Comparison of ENCODE assay signal across 1 cellular context in genomic region chr12:46523863-46524770, GRCh38.
TF ChIP-seq lines count a peak whose summit lies in the region.

No MANE protein-coding gene starts in this region.

TF ChIP-seq in K562, 482 proteins besides CTCF, POLR2A, EP300 and RAD21 (continued from another document and continues in another):
- TF ChIP-seq, protein P1, sequence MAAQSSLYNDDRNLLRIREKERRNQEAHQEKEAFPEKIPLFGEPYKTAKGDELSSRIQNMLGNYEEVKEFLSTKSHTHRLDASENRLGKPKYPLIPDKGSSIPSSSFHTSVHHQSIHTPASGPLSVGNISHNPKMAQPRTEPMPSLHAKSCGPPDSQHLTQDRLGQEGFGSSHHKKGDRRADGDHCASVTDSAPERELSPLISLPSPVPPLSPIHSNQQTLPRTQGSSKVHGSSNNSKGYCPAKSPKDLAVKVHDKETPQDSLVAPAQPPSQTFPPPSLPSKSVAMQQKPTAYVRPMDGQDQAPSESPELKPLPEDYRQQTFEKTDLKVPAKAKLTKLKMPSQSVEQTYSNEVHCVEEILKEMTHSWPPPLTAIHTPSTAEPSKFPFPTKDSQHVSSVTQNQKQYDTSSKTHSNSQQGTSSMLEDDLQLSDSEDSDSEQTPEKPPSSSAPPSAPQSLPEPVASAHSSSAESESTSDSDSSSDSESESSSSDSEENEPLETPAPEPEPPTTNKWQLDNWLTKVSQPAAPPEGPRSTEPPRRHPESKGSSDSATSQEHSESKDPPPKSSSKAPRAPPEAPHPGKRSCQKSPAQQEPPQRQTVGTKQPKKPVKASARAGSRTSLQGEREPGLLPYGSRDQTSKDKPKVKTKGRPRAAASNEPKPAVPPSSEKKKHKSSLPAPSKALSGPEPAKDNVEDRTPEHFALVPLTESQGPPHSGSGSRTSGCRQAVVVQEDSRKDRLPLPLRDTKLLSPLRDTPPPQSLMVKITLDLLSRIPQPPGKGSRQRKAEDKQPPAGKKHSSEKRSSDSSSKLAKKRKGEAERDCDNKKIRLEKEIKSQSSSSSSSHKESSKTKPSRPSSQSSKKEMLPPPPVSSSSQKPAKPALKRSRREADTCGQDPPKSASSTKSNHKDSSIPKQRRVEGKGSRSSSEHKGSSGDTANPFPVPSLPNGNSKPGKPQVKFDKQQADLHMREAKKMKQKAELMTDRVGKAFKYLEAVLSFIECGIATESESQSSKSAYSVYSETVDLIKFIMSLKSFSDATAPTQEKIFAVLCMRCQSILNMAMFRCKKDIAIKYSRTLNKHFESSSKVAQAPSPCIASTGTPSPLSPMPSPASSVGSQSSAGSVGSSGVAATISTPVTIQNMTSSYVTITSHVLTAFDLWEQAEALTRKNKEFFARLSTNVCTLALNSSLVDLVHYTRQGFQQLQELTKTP (IDR thresholded peaks at IDR 0.05; ENCODE audit: low read depth in 1 of 2, partially characterized antibody in 2 of 2) = no peak
- TF ChIP-seq ZNF695 (CRISPR knock-in tag; IDR thresholded peaks at IDR 0.05) = no peak
- TF ChIP-seq, protein P2, sequence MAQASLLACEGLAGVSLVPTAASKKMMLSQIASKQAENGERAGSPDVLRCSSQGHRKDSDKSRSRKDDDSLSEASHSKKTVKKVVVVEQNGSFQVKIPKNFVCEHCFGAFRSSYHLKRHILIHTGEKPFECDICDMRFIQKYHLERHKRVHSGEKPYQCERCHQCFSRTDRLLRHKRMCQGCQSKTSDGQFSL (CRISPR knock-in tag; IDR thresholded peaks at IDR 0.05) = no peak
- TF ChIP-seq, protein P2 (tag; IDR thresholded peaks at IDR 0.05) = no peak
- TF ChIP-seq C11orf30 (IDR thresholded peaks at IDR 0.05; ENCODE audit: low read depth) = peak; percentile 47; the same call in 1 of the 2 replicates
- no peak for TF ChIP-seq TGIF2 (CRISPR knock-in tag; IDR thresholded peaks at IDR 0.05)
- no peak; a peak in 2 of 4 replicates for TF ChIP-seq NRF1 (conservative IDR thresholded peaks at IDR 0.05 in 1 of 2, IDR thresholded peaks at IDR 0.05 in 1 of 2)
- no peak for TF ChIP-seq FOXO4 (CRISPR knock-in tag; IDR thresholded peaks at IDR 0.05)
- no peak for TF ChIP-seq TOE1 (IDR thresholded peaks at IDR 0.05; ENCODE audit: borderline replicate concordance)
- TF ChIP-seq TOE1 (CRISPR knock-in tag; IDR thresholded peaks at IDR 0.05; ENCODE audit: borderline replicate concordance, low read depth) = no peak
- no peak for TF ChIP-seq DLX4 (CRISPR knock-in tag; IDR thresholded peaks at IDR 0.05)
- TF ChIP-seq HNRNPL (IDR thresholded peaks at IDR 0.05; ENCODE audit: low read depth, low read length) = no peak
- TF ChIP-seq EP400 (IDR thresholded peaks at IDR 0.05) = peak; percentile 39; the same call in 1 of the 2 replicates
- no peak for TF ChIP-seq KAT7 (CRISPR knock-in tag; IDR thresholded peaks at IDR 0.05; ENCODE audit: borderline replicate concordance)
- no peak for TF ChIP-seq ZNF407 (IDR thresholded peaks at IDR 0.05; ENCODE audit: low read depth)
- no peak for TF ChIP-seq CEBPB (tag; IDR thresholded peaks at IDR 0.05)
- no peak for TF ChIP-seq ZNF408 (CRISPR knock-in tag; IDR thresholded peaks at IDR 0.05; ENCODE audit: low read depth)
- TF ChIP-seq RUNX1 (IDR thresholded peaks at IDR 0.05; ENCODE audit: low read depth) = no peak
- TF ChIP-seq SIX5 (IDR thresholded peaks at IDR 0.05; ENCODE audit: borderline replicate concordance in 1 of 2, insufficient read depth in 1 of 2, low read depth in 1 of 2, low read length in 2 of 2) = no peak
- TF ChIP-seq ZNF57 (CRISPR knock-in tag; IDR thresholded peaks at IDR 0.05) = no peak
- TF ChIP-seq DEAF1 (CRISPR knock-in tag; IDR thresholded peaks at IDR 0.05) = no peak
- TF ChIP-seq ZNF707 (CRISPR knock-in tag; conservative IDR thresholded peaks at IDR 0.05) = no peak
- TF ChIP-seq FOXK1 (CRISPR knock-in tag; IDR thresholded peaks at IDR 0.05; ENCODE audit: borderline replicate concordance) = no peak
- TF ChIP-seq MED1 (CRISPR knock-in tag; IDR thresholded peaks at IDR 0.05; ENCODE audit: borderline replicate concordance) = no peak
- TF ChIP-seq ZBTB1 (CRISPR knock-in tag; IDR thresholded peaks at IDR 0.05; ENCODE audit: borderline replicate concordance, low read depth) = no peak
- TF ChIP-seq, protein P3, sequence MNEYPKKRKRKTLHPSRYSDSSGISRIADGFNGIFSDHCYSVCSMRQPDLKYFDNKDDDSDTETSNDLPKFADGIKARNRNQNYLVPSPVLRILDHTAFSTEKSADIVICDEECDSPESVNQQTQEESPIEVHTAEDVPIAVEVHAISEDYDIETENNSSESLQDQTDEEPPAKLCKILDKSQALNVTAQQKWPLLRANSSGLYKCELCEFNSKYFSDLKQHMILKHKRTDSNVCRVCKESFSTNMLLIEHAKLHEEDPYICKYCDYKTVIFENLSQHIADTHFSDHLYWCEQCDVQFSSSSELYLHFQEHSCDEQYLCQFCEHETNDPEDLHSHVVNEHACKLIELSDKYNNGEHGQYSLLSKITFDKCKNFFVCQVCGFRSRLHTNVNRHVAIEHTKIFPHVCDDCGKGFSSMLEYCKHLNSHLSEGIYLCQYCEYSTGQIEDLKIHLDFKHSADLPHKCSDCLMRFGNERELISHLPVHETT (CRISPR knock-in tag; conservative IDR thresholded peaks at IDR 0.05 in 1 of 2, IDR thresholded peaks at IDR 0.05 in 1 of 2) = 0 out of 4 replicates have a peak, but pooled peaks of 1 of the 2 experiments have one; percentile 18
- no peak for TF ChIP-seq ZNF175 (CRISPR knock-in tag; IDR thresholded peaks at IDR 0.05; ENCODE audit: low read depth)
- no peak for TF ChIP-seq SRSF9 (IDR thresholded peaks at IDR 0.05; ENCODE audit: borderline replicate concordance, low read depth, low read length)
- no peak for TF ChIP-seq PURB (CRISPR knock-in tag; IDR thresholded peaks at IDR 0.05; ENCODE audit: low read depth)
- TF ChIP-seq, protein P4, sequence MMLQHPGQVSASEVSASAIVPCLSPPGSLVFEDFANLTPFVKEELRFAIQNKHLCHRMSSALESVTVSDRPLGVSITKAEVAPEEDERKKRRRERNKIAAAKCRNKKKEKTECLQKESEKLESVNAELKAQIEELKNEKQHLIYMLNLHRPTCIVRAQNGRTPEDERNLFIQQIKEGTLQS (IDR thresholded peaks at IDR 0.05) = peak; percentile 92
- TF ChIP-seq, protein P4 (CRISPR knock-in tag; conservative IDR thresholded peaks at IDR 0.05) = no peak
- no peak for TF ChIP-seq ATF7 (IDR thresholded peaks at IDR 0.05)
- TF ChIP-seq, protein P5, sequence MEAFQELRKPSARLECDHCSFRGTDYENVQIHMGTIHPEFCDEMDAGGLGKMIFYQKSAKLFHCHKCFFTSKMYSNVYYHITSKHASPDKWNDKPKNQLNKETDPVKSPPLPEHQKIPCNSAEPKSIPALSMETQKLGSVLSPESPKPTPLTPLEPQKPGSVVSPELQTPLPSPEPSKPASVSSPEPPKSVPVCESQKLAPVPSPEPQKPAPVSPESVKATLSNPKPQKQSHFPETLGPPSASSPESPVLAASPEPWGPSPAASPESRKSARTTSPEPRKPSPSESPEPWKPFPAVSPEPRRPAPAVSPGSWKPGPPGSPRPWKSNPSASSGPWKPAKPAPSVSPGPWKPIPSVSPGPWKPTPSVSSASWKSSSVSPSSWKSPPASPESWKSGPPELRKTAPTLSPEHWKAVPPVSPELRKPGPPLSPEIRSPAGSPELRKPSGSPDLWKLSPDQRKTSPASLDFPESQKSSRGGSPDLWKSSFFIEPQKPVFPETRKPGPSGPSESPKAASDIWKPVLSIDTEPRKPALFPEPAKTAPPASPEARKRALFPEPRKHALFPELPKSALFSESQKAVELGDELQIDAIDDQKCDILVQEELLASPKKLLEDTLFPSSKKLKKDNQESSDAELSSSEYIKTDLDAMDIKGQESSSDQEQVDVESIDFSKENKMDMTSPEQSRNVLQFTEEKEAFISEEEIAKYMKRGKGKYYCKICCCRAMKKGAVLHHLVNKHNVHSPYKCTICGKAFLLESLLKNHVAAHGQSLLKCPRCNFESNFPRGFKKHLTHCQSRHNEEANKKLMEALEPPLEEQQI (IDR thresholded peaks at IDR 0.05) = peak; percentile 50; the same call in 1 of the 2 replicates
- no peak for TF ChIP-seq PML (IDR thresholded peaks at IDR 0.05; ENCODE audit: low read length)
- no peak for TF ChIP-seq MCM2 (IDR thresholded peaks at IDR 0.05; ENCODE audit: low read depth)
- TF ChIP-seq, protein P6, sequence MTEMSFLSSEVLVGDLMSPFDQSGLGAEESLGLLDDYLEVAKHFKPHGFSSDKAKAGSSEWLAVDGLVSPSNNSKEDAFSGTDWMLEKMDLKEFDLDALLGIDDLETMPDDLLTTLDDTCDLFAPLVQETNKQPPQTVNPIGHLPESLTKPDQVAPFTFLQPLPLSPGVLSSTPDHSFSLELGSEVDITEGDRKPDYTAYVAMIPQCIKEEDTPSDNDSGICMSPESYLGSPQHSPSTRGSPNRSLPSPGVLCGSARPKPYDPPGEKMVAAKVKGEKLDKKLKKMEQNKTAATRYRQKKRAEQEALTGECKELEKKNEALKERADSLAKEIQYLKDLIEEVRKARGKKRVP (CRISPR knock-in tag; IDR thresholded peaks at IDR 0.05) = no peak
- TF ChIP-seq MTA2 (IDR thresholded peaks at IDR 0.05; ENCODE audit: low read depth) = no peak
